Comparison of ENCODE assay signal across 3 cellular contexts in genomic region chr5:167696558-167697314, GRCh38.
TF ChIP-seq lines count a peak whose summit lies in the region.

No MANE protein-coding gene starts in this region.

TF ChIP-seq in SK-N-SH, 30 proteins besides CTCF, POLR2A, EP300 and RAD21:
- TF ChIP-seq MXI1 (IDR thresholded peaks at IDR 0.05; ENCODE audit: low read depth, low read length) = no peak
- no peak for TF ChIP-seq EZH2phosphoT487 (IDR thresholded peaks at IDR 0.05; ENCODE audit: borderline replicate concordance, low read depth)
- TF ChIP-seq GABPA (IDR thresholded peaks at IDR 0.05; ENCODE audit: low read depth) = no peak

TF ChIP-seq in SK-N-SH treated with all-trans-retinoic acid at 6 μM for 48 hours, 23 proteins besides CTCF, POLR2A, EP300 and RAD21:
- no peak for TF ChIP-seq TOX (CRISPR knock-in tag; IDR thresholded peaks at IDR 0.05; ENCODE audit: borderline replicate concordance)
- TF ChIP-seq GLIS3 (CRISPR knock-in tag; IDR thresholded peaks at IDR 0.05) = no peak
- TF ChIP-seq ZFP3 (CRISPR knock-in tag; IDR thresholded peaks at IDR 0.05) = no peak
- no peak for TF ChIP-seq ZNF8 (CRISPR knock-in tag; IDR thresholded peaks at IDR 0.05)
- TF ChIP-seq, protein P1, sequence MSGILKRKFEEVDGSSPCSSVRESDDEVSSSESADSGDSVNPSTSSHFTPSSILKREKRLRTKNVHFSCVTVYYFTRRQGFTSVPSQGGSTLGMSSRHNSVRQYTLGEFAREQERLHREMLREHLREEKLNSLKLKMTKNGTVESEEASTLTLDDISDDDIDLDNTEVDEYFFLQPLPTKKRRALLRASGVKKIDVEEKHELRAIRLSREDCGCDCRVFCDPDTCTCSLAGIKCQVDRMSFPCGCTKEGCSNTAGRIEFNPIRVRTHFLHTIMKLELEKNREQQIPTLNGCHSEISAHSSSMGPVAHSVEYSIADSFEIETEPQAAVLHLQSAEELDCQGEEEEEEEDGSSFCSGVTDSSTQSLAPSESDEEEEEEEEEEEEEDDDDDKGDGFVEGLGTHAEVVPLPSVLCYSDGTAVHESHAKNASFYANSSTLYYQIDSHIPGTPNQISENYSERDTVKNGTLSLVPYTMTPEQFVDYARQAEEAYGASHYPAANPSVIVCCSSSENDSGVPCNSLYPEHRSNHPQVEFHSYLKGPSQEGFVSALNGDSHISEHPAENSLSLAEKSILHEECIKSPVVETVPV (CRISPR knock-in tag; IDR thresholded peaks at IDR 0.05) = no peak
- no peak for TF ChIP-seq ZC3H10 (CRISPR knock-in tag; IDR thresholded peaks at IDR 0.05)
- TF ChIP-seq, protein P2, sequence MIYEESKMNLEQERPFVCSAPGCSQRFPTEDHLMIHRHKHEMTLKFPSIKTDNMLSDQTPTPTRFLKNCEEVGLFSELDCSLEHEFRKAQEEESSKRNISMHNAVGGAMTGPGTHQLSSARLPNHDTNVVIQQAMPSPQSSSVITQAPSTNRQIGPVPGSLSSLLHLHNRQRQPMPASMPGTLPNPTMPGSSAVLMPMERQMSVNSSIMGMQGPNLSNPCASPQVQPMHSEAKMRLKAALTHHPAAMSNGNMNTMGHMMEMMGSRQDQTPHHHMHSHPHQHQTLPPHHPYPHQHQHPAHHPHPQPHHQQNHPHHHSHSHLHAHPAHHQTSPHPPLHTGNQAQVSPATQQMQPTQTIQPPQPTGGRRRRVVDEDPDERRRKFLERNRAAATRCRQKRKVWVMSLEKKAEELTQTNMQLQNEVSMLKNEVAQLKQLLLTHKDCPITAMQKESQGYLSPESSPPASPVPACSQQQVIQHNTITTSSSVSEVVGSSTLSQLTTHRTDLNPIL (CRISPR knock-in tag; IDR thresholded peaks at IDR 0.05; ENCODE audit: low read depth) = no peak
- TF ChIP-seq RARB (CRISPR knock-in tag; IDR thresholded peaks at IDR 0.05) = no peak
- TF ChIP-seq OSR1 (CRISPR knock-in tag; IDR thresholded peaks at IDR 0.05) = no peak
- TF ChIP-seq TSHZ2 (CRISPR knock-in tag; IDR thresholded peaks at IDR 0.05) = no peak
- no peak for TF ChIP-seq ZNF70 (CRISPR knock-in tag; IDR thresholded peaks at IDR 0.05)
- no peak for TF ChIP-seq ZFP30 (CRISPR knock-in tag; IDR thresholded peaks at IDR 0.05)
- no peak for TF ChIP-seq ISL1 (CRISPR knock-in tag; IDR thresholded peaks at IDR 0.05)
- no peak for TF ChIP-seq SNAI2 (CRISPR knock-in tag; IDR thresholded peaks at IDR 0.05)
- no peak for TF ChIP-seq CSDC2 (CRISPR knock-in tag; IDR thresholded peaks at IDR 0.05)
- no peak for TF ChIP-seq ZNF565 (CRISPR knock-in tag; conservative IDR thresholded peaks at IDR 0.05; ENCODE audit: low read depth)
- TF ChIP-seq PPARA (CRISPR knock-in tag; IDR thresholded peaks at IDR 0.05; ENCODE audit: borderline replicate concordance) = no peak
- TF ChIP-seq, protein P3, sequence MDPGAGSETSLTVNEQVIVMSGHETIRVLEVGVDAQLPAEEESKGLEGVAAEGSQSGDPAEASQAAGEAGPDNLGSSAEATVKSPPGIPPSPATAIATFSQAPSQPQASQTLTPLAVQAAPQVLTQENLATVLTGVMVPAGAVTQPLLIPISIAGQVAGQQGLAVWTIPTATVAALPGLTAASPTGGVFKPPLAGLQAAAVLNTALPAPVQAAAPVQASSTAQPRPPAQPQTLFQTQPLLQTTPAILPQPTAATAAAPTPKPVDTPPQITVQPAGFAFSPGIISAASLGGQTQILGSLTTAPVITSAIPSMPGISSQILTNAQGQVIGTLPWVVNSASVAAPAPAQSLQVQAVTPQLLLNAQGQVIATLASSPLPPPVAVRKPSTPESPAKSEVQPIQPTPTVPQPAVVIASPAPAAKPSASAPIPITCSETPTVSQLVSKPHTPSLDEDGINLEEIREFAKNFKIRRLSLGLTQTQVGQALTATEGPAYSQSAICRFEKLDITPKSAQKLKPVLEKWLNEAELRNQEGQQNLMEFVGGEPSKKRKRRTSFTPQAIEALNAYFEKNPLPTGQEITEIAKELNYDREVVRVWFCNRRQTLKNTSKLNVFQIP (CRISPR knock-in tag; IDR thresholded peaks at IDR 0.05; ENCODE audit: borderline replicate concordance, low read depth) = no peak
- TF ChIP-seq, protein P4, sequence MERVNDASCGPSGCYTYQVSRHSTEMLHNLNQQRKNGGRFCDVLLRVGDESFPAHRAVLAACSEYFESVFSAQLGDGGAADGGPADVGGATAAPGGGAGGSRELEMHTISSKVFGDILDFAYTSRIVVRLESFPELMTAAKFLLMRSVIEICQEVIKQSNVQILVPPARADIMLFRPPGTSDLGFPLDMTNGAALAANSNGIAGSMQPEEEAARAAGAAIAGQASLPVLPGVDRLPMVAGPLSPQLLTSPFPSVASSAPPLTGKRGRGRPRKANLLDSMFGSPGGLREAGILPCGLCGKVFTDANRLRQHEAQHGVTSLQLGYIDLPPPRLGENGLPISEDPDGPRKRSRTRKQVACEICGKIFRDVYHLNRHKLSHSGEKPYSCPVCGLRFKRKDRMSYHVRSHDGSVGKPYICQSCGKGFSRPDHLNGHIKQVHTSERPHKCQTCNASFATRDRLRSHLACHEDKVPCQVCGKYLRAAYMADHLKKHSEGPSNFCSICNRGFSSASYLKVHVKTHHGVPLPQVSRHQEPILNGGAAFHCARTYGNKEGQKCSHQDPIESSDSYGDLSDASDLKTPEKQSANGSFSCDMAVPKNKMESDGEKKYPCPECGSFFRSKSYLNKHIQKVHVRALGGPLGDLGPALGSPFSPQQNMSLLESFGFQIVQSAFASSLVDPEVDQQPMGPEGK (CRISPR knock-in tag; IDR thresholded peaks at IDR 0.05; ENCODE audit: borderline replicate concordance) = no peak
TF ChIP-seq in SK-N-SH treated with all-trans-retinoic acid at 6 μM for 48 hours: peak in this region for 0.

TF ChIP-seq in H1, 55 proteins besides CTCF, POLR2A, EP300 and RAD21:
- TF ChIP-seq BACH1 (IDR thresholded peaks at IDR 0.05; ENCODE audit: low read length) = no peak
